Comparison of ENCODE assay signal across 9 cellular contexts in the genomic region with DNA sequence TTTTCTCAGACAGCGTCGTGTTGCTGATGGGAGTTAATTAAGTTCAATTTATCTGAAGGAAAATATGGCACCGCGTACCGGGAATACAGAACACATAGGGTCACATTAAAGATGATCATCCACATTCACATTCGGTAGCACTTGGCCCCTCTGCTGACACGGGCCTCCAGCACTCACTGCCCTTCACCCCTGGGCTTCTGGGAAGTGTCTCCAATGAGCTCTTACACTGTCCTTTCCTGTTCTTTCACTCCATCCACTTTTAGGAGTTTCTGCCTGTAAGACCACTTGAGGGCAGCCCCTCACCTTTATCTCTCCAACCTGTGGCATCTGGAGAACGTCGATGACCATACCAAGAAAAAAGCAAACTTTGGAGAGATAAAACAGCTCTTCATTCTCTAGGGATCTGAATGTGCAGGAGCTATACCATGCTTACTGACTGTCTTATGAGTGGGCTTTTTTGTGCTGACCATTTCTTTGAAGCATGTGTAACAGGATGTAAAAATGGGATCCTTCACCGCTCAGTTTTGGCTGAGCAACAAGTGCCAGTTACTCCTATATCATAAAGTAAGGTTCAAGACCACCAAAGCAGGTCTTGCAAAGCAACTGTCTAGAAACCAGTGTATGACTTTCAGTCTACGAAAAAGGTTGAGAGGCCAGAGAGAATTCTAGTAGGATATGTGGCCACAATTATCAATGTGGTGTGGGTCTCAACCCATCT. TPM values are rescaled to one million over a fixed set of nuclear protein-coding genes. Genes with fewer than 3 reads are reported as not detected.
A peak's percentile ranks its signal among the peaks of the same experiment; 100 is the strongest.
DNase-seq lines count a peak whose midpoint lies in the region; TF ChIP-seq lines count a peak whose summit lies in the region.
"Had no signal": no experiment of that assay in that cellular context is flagged by ENCODE, and none has a peak within 500 bp of the region (broad histone marks: within the 10 kb centered on the region; RNA-seq: fewer than 3 reads in every experiment).

No MANE protein-coding gene starts in this region.

- peaks cover 7% of the 10 kb centered on the region for H3K27me3 Mint-ChIP-seq in glutamatergic neuron (ENCODE audit: unreplicated experiment)

- H3K4me1 ChIP-seq in skeletal muscle tissue (ENCODE audit: control insufficient read depth in 3 of 3, insufficient read depth in 3 of 3, low read length in 3 of 3): peaks cover 6 to 21% (median 14%) of the 10 kb centered on the region in 3 donors
- H3K4me1 ChIP-seq: foreskin keratinocyte had no signal

- no peaks in the 10 kb centered on the region for H3K36me3 Mint-ChIP-seq in glutamatergic neuron (ENCODE audit: unreplicated experiment)

- peak overlapping the region; percentile 93 for H3K27ac Mint-ChIP-seq in glutamatergic neuron (ENCODE audit: unreplicated experiment)

- H3K4me1 Mint-ChIP-seq in glutamatergic neuron (ENCODE audit: low read depth, unreplicated experiment): peaks cover 18% of the 10 kb centered on the region

- DNase-seq in stimulated activated CD4-positive, alpha-beta T cell treated with anti-CD3 and anti-CD28 coated beads, Interleukin-15, amount 100 ng/mL, for 24 hours: peak; percentile 5
- no peak for DNase-seq in stimulated activated CD4-positive, alpha-beta T cell treated with anti-CD3 and anti-CD28 coated beads, Interleukin-4, amount 100 ng/mL, for 24 hours
- peak; percentile 42 for DNase-seq in WERI-Rb-1
- peak; percentile 16 for DNase-seq in glutamatergic neuron
- no peak for DNase-seq in AG08396 (ENCODE audit: low spot score)
- DNase-seq in posterior vena cava (ENCODE audit: low spot score): no peak
- no peak for DNase-seq in stimulated activated naive CD4-positive, alpha-beta T cell treated with Interleukin-2 at 50 U/mL for 16 hours (lab: John Stamatoyannopoulos, UW)

- H3K9me3 Mint-ChIP-seq in glutamatergic neuron (ENCODE audit: unreplicated experiment): peaks cover 6% of the 10 kb centered on the region

- peak overlapping the region; percentile 62 to 87 (median 76) for H3K9ac ChIP-seq in skeletal muscle tissue (ENCODE audit: low read depth in 1 of 3, low read length in 3 of 3)

- no peaks in the 10 kb centered on the region for H3K9me3 ChIP-seq in WERI-Rb-1 (ENCODE audit: severe bottlenecking)
- no peaks in the 10 kb centered on the region for H3K9me3 ChIP-seq in skeletal muscle tissue (ENCODE audit: control insufficient read depth in 3 of 3, low read length in 3 of 3)

- H3K27me3 ChIP-seq in WERI-Rb-1 (ENCODE audit: insufficient read depth, low read depth, severe bottlenecking): no peaks in the 10 kb centered on the region
- no peaks in the 10 kb centered on the region for H3K27me3 ChIP-seq in skeletal muscle tissue (ENCODE audit: control insufficient read depth in 3 of 3, insufficient read depth in 3 of 3, low read length in 3 of 3)

- H3K4me3 ChIP-seq in WERI-Rb-1 (ENCODE audit: low read depth, low read length) (peak overlapping the region; percentile 71), skeletal muscle tissue (ENCODE audit: low read length in 3 of 3) (peak overlapping the region; percentile 84 to 96 (median 92))

- TF ChIP-seq CTCF in WERI-Rb-1 (IDR thresholded peaks at IDR 0.05; ENCODE audit: low read depth, low read length) (peak; percentile 14; the same call in 1 of the 2 replicates), glutamatergic neuron (IDR thresholded peaks at IDR 0.05; ENCODE audit: partially characterized antibody, unreplicated experiment) (no peak)

- H3K27ac ChIP-seq in WERI-Rb-1: peak overlapping the region; percentile 88
- peak overlapping the region; percentile 78 for H3K27ac ChIP-seq in skeletal muscle tissue (ENCODE audit: low read depth, low read length)
- H3K27ac ChIP-seq: foreskin keratinocyte had no signal

- intact Hi-C loops in posterior vena cava (cut with DNase I): no loop called here

- H3K36me3 ChIP-seq in WERI-Rb-1: no peaks in the 10 kb centered on the region; the same call in none of the 2 replicates
- no peaks in the 10 kb centered on the region for H3K36me3 ChIP-seq in skeletal muscle tissue (ENCODE audit: control insufficient read depth in 3 of 3, insufficient read depth in 3 of 3, low read length in 3 of 3)

- peak overlapping the region; percentile 100 for H3K4me3 Mint-ChIP-seq in glutamatergic neuron (ENCODE audit: unreplicated experiment)

RNA-seq across cellular contexts. Expression of a gene that starts 1.1 kb away (rescaled TPM):
- total RNA-seq in glutamatergic neuron (ENCODE audit: unreplicated experiment): 42.5 TPM
- total RNA-seq in skeletal muscle tissue: 16.2 TPM
- total RNA-seq in posterior vena cava: 10 to 100 TPM; 32.6 to 37.9 TPM

RNA-seq across cellular contexts. Expression of a gene that starts 32.1 kb away (rescaled TPM):
- total RNA-seq in glutamatergic neuron (ENCODE audit: unreplicated experiment) (0.83 TPM), skeletal muscle tissue (under 0.01 TPM), posterior vena cava (under 1 TPM; 0.33 to 0.65 TPM)

Comparison
In these comparisons a context has a peak if more than half of its experiments do, and no peak if none do; other contexts are left out.
1. DNase-seq: peak in stimulated activated CD4-positive, alpha-beta T cell treated with anti-CD3 and anti-CD28 coated beads, Interleukin-15, amount 100 ng/mL, for 24 hours (single experiment), WERI-Rb-1 (single experiment) and glutamatergic neuron (single experiment); none in stimulated activated CD4-positive, alpha-beta T cell treated with anti-CD3 and anti-CD28 coated beads, Interleukin-4, amount 100 ng/mL, for 24 hours (single experiment), AG08396 (single experiment), posterior vena cava (single experiment) and stimulated activated naive CD4-positive, alpha-beta T cell treated with Interleukin-2 at 50 U/mL for 16 hours (single experiment).